ENCODE assay signal across 1 cellular context in genomic region chr6:26025047-26025893, GRCh38.
TF ChIP-seq lines count a peak whose summit lies in the region.

No MANE protein-coding gene starts in this region.

TF ChIP-seq in K562, 482 proteins besides CTCF, POLR2A, EP300 and RAD21 (continued from another document and continues in another):
- 0 out of 2 replicates have a peak, but pooled peaks have one; percentile 33 for TF ChIP-seq ATF4 (CRISPR knock-in tag; IDR thresholded peaks at IDR 0.05)
- TF ChIP-seq GATAD2A (IDR thresholded peaks at IDR 0.05) = no peak
- TF ChIP-seq, protein P1, sequence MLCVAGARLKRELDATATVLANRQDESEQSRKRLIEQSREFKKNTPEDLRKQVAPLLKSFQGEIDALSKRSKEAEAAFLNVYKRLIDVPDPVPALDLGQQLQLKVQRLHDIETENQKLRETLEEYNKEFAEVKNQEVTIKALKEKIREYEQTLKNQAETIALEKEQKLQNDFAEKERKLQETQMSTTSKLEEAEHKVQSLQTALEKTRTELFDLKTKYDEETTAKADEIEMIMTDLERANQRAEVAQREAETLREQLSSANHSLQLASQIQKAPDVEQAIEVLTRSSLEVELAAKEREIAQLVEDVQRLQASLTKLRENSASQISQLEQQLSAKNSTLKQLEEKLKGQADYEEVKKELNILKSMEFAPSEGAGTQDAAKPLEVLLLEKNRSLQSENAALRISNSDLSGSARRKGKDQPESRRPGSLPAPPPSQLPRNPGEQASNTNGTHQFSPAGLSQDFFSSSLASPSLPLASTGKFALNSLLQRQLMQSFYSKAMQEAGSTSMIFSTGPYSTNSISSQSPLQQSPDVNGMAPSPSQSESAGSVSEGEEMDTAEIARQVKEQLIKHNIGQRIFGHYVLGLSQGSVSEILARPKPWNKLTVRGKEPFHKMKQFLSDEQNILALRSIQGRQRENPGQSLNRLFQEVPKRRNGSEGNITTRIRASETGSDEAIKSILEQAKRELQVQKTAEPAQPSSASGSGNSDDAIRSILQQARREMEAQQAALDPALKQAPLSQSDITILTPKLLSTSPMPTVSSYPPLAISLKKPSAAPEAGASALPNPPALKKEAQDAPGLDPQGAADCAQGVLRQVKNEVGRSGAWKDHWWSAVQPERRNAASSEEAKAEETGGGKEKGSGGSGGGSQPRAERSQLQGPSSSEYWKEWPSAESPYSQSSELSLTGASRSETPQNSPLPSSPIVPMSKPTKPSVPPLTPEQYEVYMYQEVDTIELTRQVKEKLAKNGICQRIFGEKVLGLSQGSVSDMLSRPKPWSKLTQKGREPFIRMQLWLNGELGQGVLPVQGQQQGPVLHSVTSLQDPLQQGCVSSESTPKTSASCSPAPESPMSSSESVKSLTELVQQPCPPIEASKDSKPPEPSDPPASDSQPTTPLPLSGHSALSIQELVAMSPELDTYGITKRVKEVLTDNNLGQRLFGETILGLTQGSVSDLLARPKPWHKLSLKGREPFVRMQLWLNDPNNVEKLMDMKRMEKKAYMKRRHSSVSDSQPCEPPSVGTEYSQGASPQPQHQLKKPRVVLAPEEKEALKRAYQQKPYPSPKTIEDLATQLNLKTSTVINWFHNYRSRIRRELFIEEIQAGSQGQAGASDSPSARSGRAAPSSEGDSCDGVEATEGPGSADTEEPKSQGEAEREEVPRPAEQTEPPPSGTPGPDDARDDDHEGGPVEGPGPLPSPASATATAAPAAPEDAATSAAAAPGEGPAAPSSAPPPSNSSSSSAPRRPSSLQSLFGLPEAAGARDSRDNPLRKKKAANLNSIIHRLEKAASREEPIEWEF (CRISPR knock-in tag; IDR thresholded peaks at IDR 0.05) = peak; percentile 72
- no peak for TF ChIP-seq USF1 (CRISPR knock-in tag; IDR thresholded peaks at IDR 0.05)
- no peak; the same call in 1 of the 2 replicates for TF ChIP-seq KHSRP (IDR thresholded peaks at IDR 0.05)
- 0 out of 2 replicates have a peak, but pooled peaks have one; percentile 57 for TF ChIP-seq ZC3H8 (IDR thresholded peaks at IDR 0.05)
- no peak for TF ChIP-seq ZNF445 (CRISPR knock-in tag; IDR thresholded peaks at IDR 0.05; ENCODE audit: low read depth)
- peak; percentile 25; the same call in 1 of the 2 replicates for TF ChIP-seq ZBTB2 (IDR thresholded peaks at IDR 0.05)
- TF ChIP-seq RBFOX2 (IDR thresholded peaks at IDR 0.05; ENCODE audit: low read depth, low read length) = peak; percentile 49
- TF ChIP-seq, protein P2, sequence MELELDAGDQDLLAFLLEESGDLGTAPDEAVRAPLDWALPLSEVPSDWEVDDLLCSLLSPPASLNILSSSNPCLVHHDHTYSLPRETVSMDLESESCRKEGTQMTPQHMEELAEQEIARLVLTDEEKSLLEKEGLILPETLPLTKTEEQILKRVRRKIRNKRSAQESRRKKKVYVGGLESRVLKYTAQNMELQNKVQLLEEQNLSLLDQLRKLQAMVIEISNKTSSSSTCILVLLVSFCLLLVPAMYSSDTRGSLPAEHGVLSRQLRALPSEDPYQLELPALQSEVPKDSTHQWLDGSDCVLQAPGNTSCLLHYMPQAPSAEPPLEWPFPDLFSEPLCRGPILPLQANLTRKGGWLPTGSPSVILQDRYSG (tag; conservative IDR thresholded peaks at IDR 0.05; ENCODE audit: low read depth) = 0 out of 2 replicates have a peak, but pooled peaks have one; percentile 23
- TF ChIP-seq, protein P3, sequence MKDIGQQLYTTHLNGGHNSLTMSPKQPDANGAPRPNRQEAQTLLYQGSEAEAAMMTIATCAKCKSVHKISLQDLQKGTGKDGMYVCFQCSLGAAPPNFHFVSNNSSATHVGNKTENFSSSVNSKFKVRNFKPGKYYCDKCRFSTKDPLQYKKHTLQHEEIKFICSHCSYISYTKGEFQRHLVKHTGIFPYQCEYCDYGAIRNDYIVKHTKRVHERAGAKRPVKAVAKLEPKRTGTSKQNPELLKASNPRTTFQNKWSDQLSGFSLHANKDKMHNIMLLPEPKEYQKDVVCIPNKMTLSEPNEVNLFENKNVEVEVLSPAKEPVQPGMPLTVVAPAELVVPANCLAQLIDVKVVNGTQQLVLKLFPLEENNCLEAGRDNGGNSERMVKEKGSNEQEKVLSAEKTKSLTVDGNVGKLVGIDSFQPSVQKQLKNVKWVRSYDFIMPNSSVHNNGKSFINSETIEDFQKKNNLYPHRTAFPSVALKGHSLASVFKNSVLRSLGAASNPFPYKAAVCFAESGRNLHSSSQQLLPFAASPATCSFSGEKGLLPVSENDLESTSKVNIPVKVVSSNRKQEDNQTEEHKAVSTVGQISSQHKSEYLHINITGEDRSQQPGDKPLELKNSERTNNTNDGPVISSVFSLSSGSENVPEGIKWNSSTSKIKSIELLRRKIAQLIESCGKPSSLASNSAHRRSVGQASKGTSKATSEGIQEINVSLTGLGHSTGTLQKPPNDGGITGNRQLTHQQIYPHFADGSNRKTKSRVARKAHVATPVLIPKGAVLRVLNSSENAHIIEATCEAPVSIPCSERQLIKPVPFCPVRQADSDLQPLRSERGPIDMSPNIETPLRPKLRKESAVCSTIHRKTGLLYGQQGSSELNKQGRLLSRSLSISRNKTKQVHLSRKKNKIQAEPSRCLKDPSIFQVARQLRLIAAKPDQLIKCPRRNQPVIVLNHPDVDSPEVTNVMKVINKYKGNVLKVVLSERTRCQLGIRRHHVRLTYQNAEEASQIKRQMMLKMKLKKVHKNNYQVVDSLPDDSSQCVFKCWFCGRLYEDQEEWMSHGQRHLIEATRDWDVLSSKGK (CRISPR knock-in tag; IDR thresholded peaks at IDR 0.05) = no peak
- TF ChIP-seq JUND (IDR thresholded peaks at IDR 0.05; ENCODE audit: borderline replicate concordance, low read depth, low read length) = peak; percentile 100
- peak; percentile 98 for TF ChIP-seq JUND (tag; IDR thresholded peaks at IDR 0.05; ENCODE audit: borderline replicate concordance, low read depth, low read length)
- no peak for TF ChIP-seq NBN (IDR thresholded peaks at IDR 0.05; ENCODE audit: low read depth)
- TF ChIP-seq, protein P4, sequence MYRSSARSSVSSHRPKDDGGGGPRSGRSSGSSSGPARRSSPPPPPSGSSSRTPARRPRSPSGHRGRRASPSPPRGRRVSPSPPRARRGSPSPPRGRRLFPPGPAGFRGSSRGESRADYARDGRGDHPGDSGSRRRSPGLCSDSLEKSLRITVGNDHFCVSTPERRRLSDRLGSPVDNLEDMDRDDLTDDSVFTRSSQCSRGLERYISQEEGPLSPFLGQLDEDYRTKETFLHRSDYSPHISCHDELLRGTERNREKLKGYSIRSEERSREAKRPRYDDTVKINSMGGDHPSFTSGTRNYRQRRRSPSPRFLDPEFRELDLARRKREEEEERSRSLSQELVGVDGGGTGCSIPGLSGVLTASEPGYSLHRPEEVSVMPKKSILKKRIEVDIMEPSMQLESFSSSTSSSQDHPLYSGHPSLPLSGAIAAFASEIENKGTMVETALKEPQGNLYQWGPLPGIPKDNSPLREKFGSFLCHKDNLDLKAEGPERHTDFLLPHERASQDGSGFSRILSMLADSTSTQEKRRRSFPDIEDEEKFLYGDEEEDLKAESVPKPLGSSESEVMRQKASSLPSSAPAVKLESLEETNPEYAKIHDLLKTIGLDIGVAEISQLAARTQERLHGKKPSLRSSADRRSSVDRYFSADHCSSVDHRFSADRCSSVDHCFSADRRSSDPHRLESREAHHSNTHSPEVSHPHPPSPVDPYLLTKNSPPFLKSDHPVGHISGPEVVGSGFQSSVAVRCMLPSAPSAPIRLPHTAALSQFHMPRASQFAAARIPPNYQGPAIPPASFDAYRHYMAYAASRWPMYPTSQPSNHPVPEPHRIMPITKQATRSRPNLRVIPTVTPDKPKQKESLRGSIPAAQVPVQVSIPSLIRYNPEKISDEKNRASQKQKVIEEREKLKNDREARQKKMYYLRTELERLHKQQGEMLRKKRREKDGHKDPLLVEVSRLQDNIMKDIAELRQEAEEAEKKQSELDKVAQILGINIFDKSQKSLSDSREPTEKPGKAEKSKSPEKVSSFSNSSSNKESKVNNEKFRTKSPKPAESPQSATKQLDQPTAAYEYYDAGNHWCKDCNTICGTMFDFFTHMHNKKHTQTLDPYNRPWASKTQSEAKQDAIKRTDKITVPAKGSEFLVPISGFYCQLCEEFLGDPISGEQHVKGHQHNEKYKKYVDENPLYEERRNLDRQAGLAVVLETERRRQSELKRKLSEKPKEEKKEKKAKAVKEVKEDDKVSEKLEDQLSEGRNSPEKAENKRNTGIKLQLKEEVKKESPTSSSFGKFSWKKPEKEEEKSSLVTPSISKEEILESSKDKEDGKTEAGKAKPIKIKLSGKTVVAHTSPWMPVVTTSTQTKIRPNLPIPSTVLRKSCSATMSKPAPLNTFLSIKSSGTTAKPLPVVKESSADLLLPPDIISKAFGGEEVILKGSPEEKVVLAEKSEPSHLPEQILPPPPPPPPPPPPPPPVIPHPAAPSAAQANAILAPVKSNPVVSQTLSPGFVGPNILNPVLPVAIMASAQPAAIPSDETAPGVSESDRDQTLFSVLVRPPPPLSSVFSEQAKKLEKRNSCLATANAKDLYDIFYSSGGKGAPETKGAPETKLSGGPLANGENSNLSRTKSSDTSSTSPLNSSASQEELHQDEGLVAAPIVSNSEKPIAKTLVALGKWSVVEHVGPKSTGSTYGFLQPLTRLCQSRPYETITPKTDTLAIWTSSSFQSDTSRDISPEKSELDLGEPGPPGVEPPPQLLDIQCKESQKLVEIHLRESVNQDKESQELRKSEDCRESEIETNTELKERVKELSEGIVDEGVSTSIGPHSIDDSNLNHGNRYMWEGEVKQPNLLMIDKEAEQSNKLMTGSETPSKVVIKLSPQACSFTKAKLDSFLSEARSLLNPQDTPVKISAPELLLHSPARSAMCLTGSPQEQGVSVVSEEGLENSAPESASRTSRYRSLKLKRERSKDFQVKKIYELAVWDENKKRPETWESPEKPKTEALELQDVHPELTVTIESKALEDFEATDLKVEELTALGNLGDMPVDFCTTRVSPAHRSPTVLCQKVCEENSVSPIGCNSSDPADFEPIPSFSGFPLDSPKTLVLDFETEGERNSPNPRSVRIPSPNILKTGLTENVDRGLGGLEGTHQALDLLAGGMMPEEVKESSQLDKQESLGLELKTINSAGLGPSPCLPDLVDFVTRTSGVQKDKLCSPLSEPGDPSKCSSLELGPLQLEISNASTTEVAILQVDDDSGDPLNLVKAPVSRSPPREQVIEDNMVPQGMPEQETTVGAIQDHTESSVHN (IDR thresholded peaks at IDR 0.05; ENCODE audit: borderline replicate concordance in 1 of 2, low read depth in 1 of 2) = peak in 1 of 2 experiments; percentile 72; a peak in 1 of 4 replicates
- 0 out of 2 replicates have a peak, but pooled peaks have one; percentile 15 for TF ChIP-seq LCOR (CRISPR knock-in tag; IDR thresholded peaks at IDR 0.05)
- TF ChIP-seq CBFA2T3 (IDR thresholded peaks at IDR 0.05) = peak; percentile 74
- TF ChIP-seq MTF1 (CRISPR knock-in tag; IDR thresholded peaks at IDR 0.05; ENCODE audit: borderline replicate concordance) = 0 out of 2 replicates have a peak, but pooled peaks have one; percentile 19
- peak; percentile 99 for TF ChIP-seq SMARCE1 (IDR thresholded peaks at IDR 0.05)
- TF ChIP-seq PBX2 (CRISPR knock-in tag; IDR thresholded peaks at IDR 0.05; ENCODE audit: low read depth) = no peak
- TF ChIP-seq PBX2 (tag; conservative IDR thresholded peaks at IDR 0.05; ENCODE audit: low read depth) = peak; percentile 85
- TF ChIP-seq LEF1 (IDR thresholded peaks at IDR 0.05) = peak; percentile 78
- TF ChIP-seq HNRNPH1 (optimal IDR thresholded peaks at IDR 0.05; ENCODE audit: low read depth, low read length) = no peak
- no peak for TF ChIP-seq SRSF9 (IDR thresholded peaks at IDR 0.05; ENCODE audit: borderline replicate concordance, low read depth, low read length)
- TF ChIP-seq ZBTB5 (IDR thresholded peaks at IDR 0.05) = 0 out of 2 replicates have a peak, but pooled peaks have one; percentile 23
